17 cellular contexts compared by ENCODE assay signal in genomic region chr5:32439086-32439642, GRCh38. TPM values are rescaled to one million over a fixed set of nuclear protein-coding genes. Genes with fewer than 3 reads are reported as not detected.
A peak's percentile ranks its signal among the peaks of the same experiment; 100 is the strongest.
DNase-seq lines count a peak whose midpoint lies in the region; ATAC-seq and TF ChIP-seq lines count a peak whose summit lies in the region.
"Had no signal": no experiment of that assay in that cellular context is flagged by ENCODE, and none has a peak within 500 bp of the region (broad histone marks: within the 10 kb centered on the region; RNA-seq: fewer than 3 reads in every experiment).

No MANE protein-coding gene starts in this region.

- peaks cover 5% of the 10 kb centered on the region for H3K27me3 Mint-ChIP-seq in GM23338 (ENCODE audit: insufficient read depth, low read depth, poor library complexity)
- no peaks in the 10 kb centered on the region for H3K27me3 Mint-ChIP-seq in stimulated activated naive B cell treated with anti-CD40 and anti-IgM and Interleukin-4, amounts not matched to agents 10 μg/mL and 1 μg/mL and 100 μg/mL, for 72 hours

- BruUV-seq in PC-9 (replicated peaks; lab: Mats Ljungman, UMichigan), result no TSS peak

- H3K79me2 ChIP-seq in GM23338 (replicated peaks; ENCODE audit: insufficient read depth), result peaks cover 94% of the 10 kb centered on the region
- peaks cover 98% of the 10 kb centered on the region for H3K79me2 ChIP-seq in PC-9 (ENCODE audit: low read depth)
- peaks cover 97% of the 10 kb centered on the region for H3K79me2 ChIP-seq in hepatocyte

- H3K27me3 ChIP-seq in GM23338 (ENCODE audit: insufficient read depth) (no peaks in the 10 kb centered on the region), PC-9 (ENCODE audit: insufficient read depth, low read depth) (no peaks in the 10 kb centered on the region), hepatocyte (no peaks in the 10 kb centered on the region)
- H3K27me3 ChIP-seq: BE2C had no signal

- H3K4me2 ChIP-seq in GM23338 (peak overlapping the region; percentile 16; the same call in 1 of the 2 replicates), PC-9 (peak overlapping the region; percentile 58), hepatocyte (peak overlapping the region; percentile 43)

- CTCF ChIA-PET in PC-9 (lab: Charles Lee), result interaction anchor here (0.6 kb wide), 1 partner anchor 50 kb away, joined by 3 read pairs; no protein-coding TSS in a partner anchor

- peaks cover 30% of the 10 kb centered on the region for H3K4me1 ChIP-seq in GM23338 (ENCODE audit: insufficient read depth)
- peaks cover 64% of the 10 kb centered on the region for H3K4me1 ChIP-seq in PC-9 (replicated peaks; ENCODE audit: insufficient read depth)
- H3K4me1 ChIP-seq in hepatocyte (ENCODE audit: insufficient read depth), result peaks cover 17% of the 10 kb centered on the region
- H3K4me1 ChIP-seq: BE2C had no signal

- DNase-seq in GM23338 (ENCODE audit: low spot score), result no peak
- DNase-seq in PC-9, result peak in 1 of 2 experiments; percentile 67
- no peak for DNase-seq in hepatocyte (ENCODE audit: low spot score)
- no peak for DNase-seq in stimulated activated naive B cell treated with anti-CD40 and anti-IgM and Interleukin-4, amounts not matched to agents 10 μg/mL and 1 μg/mL and 100 μg/mL, for 72 hours
- DNase-seq in putamen (ENCODE audit: low spot score), result no peak
- no peak for DNase-seq in cortex of kidney (lab: John Stamatoyannopoulos, UW)
- DNase-seq: BE2C; CD8-positive, alpha-beta T cell; DMS79 treated with DMSO at 0.1 percent for 48 hours; H9; NCI-H1417 treated with DMSO at 0.1 percent for 48 hours; NCI-H1930; NCI-H345; NCI-H526 had no signal

- H3K4me3 ChIP-seq in GM23338, result no peak overlapping the region
- H3K4me3 ChIP-seq in PC-9, result peak overlapping the region; percentile 4; the same call in 1 of the 2 replicates
- H3K4me3 ChIP-seq in hepatocyte, result no peak overlapping the region

- TF ChIP-seq CTCF in C4-2B (conservative IDR thresholded peaks at IDR 0.05), result no peak
- no peak for TF ChIP-seq CTCF in GM23338 (conservative IDR thresholded peaks at IDR 0.05; ENCODE audit: low read depth in 2 of 2)
- TF ChIP-seq CTCF in PC-9 (conservative IDR thresholded peaks at IDR 0.05), result no peak
- TF ChIP-seq CTCF in hepatocyte (IDR thresholded peaks at IDR 0.05; ENCODE audit: poor library complexity), result no peak

- peak overlapping the region; percentile 55 for H3K27ac ChIP-seq in C4-2B
- H3K27ac ChIP-seq in GM23338 (ENCODE audit: low read depth), result no peak overlapping the region
- peak overlapping the region; percentile 30 for H3K27ac ChIP-seq in PC-9
- H3K27ac ChIP-seq in hepatocyte, result no peak overlapping the region

- no peak for ATAC-seq in GM23338
- no peak for ATAC-seq in HG03457 (IDR thresholded peaks at IDR 0.05; ENCODE audit: unreplicated experiment)
- ATAC-seq in stimulated activated naive B cell treated with anti-CD40 and anti-IgM and Interleukin-4, amounts not matched to agents 10 μg/mL and 1 μg/mL and 100 μg/mL, for 72 hours (replicated peaks), result no peak
- ATAC-seq: CD8-positive, alpha-beta T cell; Panc1 had no signal

- H3F3A ChIP-seq in GM23338 (replicated peaks; ENCODE audit: low read depth) (no peaks in the 10 kb centered on the region), PC-9 (ENCODE audit: insufficient read depth, low read depth) (peaks cover 16% of the 10 kb centered on the region; the same call in 1 of the 2 replicates)

- H3K27ac Mint-ChIP-seq in GM23338, result no peak overlapping the region
- no peak overlapping the region for H3K27ac Mint-ChIP-seq in stimulated activated naive B cell treated with anti-CD40 and anti-IgM and Interleukin-4, amounts not matched to agents 10 μg/mL and 1 μg/mL and 100 μg/mL, for 72 hours
- H3K27ac Mint-ChIP-seq: CD8-positive, alpha-beta T cell; H9 had no signal

- no peaks in the 10 kb centered on the region for H3K9me3 Mint-ChIP-seq in GM23338
- H3K9me3 Mint-ChIP-seq in stimulated activated naive B cell treated with anti-CD40 and anti-IgM and Interleukin-4, amounts not matched to agents 10 μg/mL and 1 μg/mL and 100 μg/mL, for 72 hours, result no peaks in the 10 kb centered on the region
- H3K9me3 Mint-ChIP-seq: CD8-positive, alpha-beta T cell; H9 had no signal

- H3K9me2 ChIP-seq in GM23338 (ENCODE audit: insufficient read depth) (no peaks in the 10 kb centered on the region), PC-9 (ENCODE audit: insufficient read depth) (no peaks in the 10 kb centered on the region; the same call in 1 of the 2 replicates), hepatocyte (replicated peaks; ENCODE audit: insufficient read depth) (no peaks in the 10 kb centered on the region)

- H3K9me3 ChIP-seq in PC-9 (ENCODE audit: insufficient read depth, low read depth) (no peaks in the 10 kb centered on the region), hepatocyte (ENCODE audit: low read depth) (no peaks in the 10 kb centered on the region)
- H3K9me3 ChIP-seq: BE2C had no signal

- intact Hi-C loops in PC-9 (cut with micrococcal nuclease; ENCODE audit: unreplicated experiment), result no loop called here

- H4K20me1 ChIP-seq in GM23338 (replicated peaks; ENCODE audit: insufficient read depth) (peaks cover 59% of the 10 kb centered on the region), PC-9 (ENCODE audit: insufficient read depth) (peaks cover 87% of the 10 kb centered on the region), hepatocyte (ENCODE audit: insufficient read depth, poor library complexity, severe bottlenecking) (peaks cover 80% of the 10 kb centered on the region)

- peaks cover 34% of the 10 kb centered on the region; the same call in 2 of the 3 replicates for H3K4me1 Mint-ChIP-seq in GM23338
- H3K4me1 Mint-ChIP-seq in stimulated activated naive B cell treated with anti-CD40 and anti-IgM and Interleukin-4, amounts not matched to agents 10 μg/mL and 1 μg/mL and 100 μg/mL, for 72 hours, result peaks cover 7 to 19% of the 10 kb centered on the region in 2 donors

- peaks cover 11% of the 10 kb centered on the region for H3K36me3 Mint-ChIP-seq in GM23338 (ENCODE audit: low read depth)
- peaks cover 3 to 4% of the 10 kb centered on the region in 2 donors for H3K36me3 Mint-ChIP-seq in stimulated activated naive B cell treated with anti-CD40 and anti-IgM and Interleukin-4, amounts not matched to agents 10 μg/mL and 1 μg/mL and 100 μg/mL, for 72 hours

- H2AFZ ChIP-seq in GM23338 (no peak overlapping the region), PC-9 (no peak overlapping the region), hepatocyte (no peak overlapping the region)

- POLR2A ChIA-PET in PC-9 (lab: Charles Lee; ENCODE audit: unreplicated experiment), result no interaction called here

- WGBS in hepatocyte (ENCODE audit: low lambda C conversion rate, missing lambda C conversion rate), result 66% methylated on average over 3 of the region's 3 CpGs

- H3K36me3 ChIP-seq in GM23338 (ENCODE audit: insufficient read depth) (no peaks in the 10 kb centered on the region), PC-9 (ENCODE audit: low read depth) (peaks cover 56% of the 10 kb centered on the region), hepatocyte (replicated peaks; ENCODE audit: insufficient read depth, low read depth) (no peaks in the 10 kb centered on the region)

- no peak overlapping the region for H3K4me3 Mint-ChIP-seq in GM23338
- H3K4me3 Mint-ChIP-seq in stimulated activated naive B cell treated with anti-CD40 and anti-IgM and Interleukin-4, amounts not matched to agents 10 μg/mL and 1 μg/mL and 100 μg/mL, for 72 hours, result no peak overlapping the region
- H3K4me3 Mint-ChIP-seq: CD8-positive, alpha-beta T cell; H9 had no signal

TF ChIP-seq in GM23338, 12 proteins besides CTCF, POLR2A, EP300 and RAD21:
- TF ChIP-seq STAT1 (IDR thresholded peaks at IDR 0.05; ENCODE audit: unreplicated experiment) (no peak), NANOG (IDR thresholded peaks at IDR 0.05; ENCODE audit: borderline replicate concordance) (no peak), EZH2 (IDR thresholded peaks at IDR 0.05; ENCODE audit: low read depth, unreplicated experiment) (no peak), ZNF114 (CRISPR knock-in tag; IDR thresholded peaks at IDR 0.05) (no peak), EZH2phosphoT487 (IDR thresholded peaks at IDR 0.05; ENCODE audit: unreplicated experiment) (no peak), ETS1 (IDR thresholded peaks at IDR 0.05) (no peak), JUNB (IDR thresholded peaks at IDR 0.05; ENCODE audit: unreplicated experiment) (no peak)

RNA-seq across cellular contexts. Expression of gene ZFR, which starts 5.4 kb away (rescaled TPM):
- 103 and 107 TPM in 2 replicates for total RNA-seq in GM23338 (2014; rRNA removed; shearing (Covaris generic))
- polyA plus RNA-seq in GM23338 (2016; fragmentation: Nextera tagmentation; extraction: Ambion mirVana), result 79.2 and 92.4 TPM in 2 replicates
- 51.8 and 69.2 TPM in 2 replicates for total RNA-seq in PC-9 (2021)
- 83.4 and 93.3 TPM in 2 replicates for total RNA-seq in hepatocyte
- polyA plus RNA-seq in hepatocyte, result 45.0 and 59.1 TPM in 2 replicates

Comparison
In these comparisons a context has a peak if more than half of its experiments do, and no peak if none do; other contexts are left out.
1. H3K27ac ChIP-seq: peak in C4-2B (single experiment) and PC-9 (single experiment); none in GM23338 (single experiment) and hepatocyte (single experiment).
2. Peak in every context shown above with its lines, with median percentiles within 50 percentile points of each other: H3K4me2 ChIP-seq.